ENCODE assay signal across 2 cellular contexts in the genomic region with DNA sequence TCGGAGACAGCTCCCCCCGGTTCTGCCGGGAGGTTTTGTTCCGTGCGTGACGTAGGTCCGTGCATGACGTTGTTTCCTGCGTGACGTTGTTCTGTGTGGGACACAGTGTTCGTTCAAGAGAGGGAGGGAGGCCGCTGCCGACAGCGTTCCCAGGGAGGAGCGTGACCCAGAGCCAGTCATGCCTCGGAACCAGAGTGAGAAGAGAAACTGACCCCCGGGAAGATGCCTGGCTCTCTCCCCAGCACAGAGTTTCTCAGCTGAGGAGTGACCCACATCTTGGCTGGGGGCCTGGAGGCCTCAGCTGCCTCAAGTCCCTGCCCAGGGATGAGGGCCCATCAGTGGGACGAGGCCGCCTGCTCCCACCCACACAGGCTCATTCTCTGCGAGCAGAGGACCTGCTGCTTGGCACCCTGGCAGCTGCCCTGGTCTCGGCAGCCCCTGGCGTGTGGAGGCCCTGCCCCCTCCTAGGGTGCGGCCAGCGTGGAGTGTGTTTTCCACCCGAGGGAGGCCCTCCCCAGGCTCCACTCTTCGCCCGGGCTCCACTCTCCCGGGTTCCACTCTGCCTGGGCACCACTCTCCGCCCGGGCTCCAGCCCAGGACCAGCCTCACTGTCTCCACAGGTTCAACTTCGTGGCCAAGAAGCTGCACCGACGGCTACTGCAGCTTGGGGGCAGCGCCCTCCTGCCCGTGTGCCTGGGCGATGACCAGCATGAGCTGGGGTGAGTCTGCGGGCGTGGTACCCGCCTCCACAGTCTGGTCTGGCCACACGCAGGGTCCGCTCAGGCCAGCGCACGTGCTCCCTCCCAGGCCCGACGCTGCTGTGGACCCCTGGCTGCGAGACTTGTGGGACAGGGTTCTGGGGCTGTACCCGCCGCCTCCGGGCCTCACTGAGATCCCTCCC.
TF ChIP-seq lines count a peak whose summit lies in the region.

No MANE protein-coding gene starts in this region.

TF ChIP-seq in Ishikawa, 13 proteins besides CTCF, POLR2A, EP300 and RAD21:
- TF ChIP-seq ZBTB7A (IDR thresholded peaks at IDR 0.05; ENCODE audit: low read depth) (no peak), TAF1 (IDR thresholded peaks at IDR 0.05; ENCODE audit: low read depth) (no peak), CEBPB (IDR thresholded peaks at IDR 0.05) (no peak), USF1 (IDR thresholded peaks at IDR 0.05) (no peak), FOXM1 (IDR thresholded peaks at IDR 0.05; ENCODE audit: borderline replicate concordance, low read depth) (no peak), NFIC (IDR thresholded peaks at IDR 0.05) (no peak), CREB1 (IDR thresholded peaks at IDR 0.05; ENCODE audit: low read depth) (no peak), EGR1 (IDR thresholded peaks at IDR 0.05) (no peak), TEAD4 (IDR thresholded peaks at IDR 0.05) (no peak), TCF12 (IDR thresholded peaks at IDR 0.05; ENCODE audit: low read depth) (no peak), YY1 (IDR thresholded peaks at IDR 0.05; ENCODE audit: low read depth) (no peak)
- TF ChIP-seq, protein P1, sequence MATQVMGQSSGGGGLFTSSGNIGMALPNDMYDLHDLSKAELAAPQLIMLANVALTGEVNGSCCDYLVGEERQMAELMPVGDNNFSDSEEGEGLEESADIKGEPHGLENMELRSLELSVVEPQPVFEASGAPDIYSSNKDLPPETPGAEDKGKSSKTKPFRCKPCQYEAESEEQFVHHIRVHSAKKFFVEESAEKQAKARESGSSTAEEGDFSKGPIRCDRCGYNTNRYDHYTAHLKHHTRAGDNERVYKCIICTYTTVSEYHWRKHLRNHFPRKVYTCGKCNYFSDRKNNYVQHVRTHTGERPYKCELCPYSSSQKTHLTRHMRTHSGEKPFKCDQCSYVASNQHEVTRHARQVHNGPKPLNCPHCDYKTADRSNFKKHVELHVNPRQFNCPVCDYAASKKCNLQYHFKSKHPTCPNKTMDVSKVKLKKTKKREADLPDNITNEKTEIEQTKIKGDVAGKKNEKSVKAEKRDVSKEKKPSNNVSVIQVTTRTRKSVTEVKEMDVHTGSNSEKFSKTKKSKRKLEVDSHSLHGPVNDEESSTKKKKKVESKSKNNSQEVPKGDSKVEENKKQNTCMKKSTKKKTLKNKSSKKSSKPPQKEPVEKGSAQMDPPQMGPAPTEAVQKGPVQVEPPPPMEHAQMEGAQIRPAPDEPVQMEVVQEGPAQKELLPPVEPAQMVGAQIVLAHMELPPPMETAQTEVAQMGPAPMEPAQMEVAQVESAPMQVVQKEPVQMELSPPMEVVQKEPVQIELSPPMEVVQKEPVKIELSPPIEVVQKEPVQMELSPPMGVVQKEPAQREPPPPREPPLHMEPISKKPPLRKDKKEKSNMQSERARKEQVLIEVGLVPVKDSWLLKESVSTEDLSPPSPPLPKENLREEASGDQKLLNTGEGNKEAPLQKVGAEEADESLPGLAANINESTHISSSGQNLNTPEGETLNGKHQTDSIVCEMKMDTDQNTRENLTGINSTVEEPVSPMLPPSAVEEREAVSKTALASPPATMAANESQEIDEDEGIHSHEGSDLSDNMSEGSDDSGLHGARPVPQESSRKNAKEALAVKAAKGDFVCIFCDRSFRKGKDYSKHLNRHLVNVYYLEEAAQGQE (IDR thresholded peaks at IDR 0.05; ENCODE audit: low read depth): no peak
- TF ChIP-seq, protein P2, sequence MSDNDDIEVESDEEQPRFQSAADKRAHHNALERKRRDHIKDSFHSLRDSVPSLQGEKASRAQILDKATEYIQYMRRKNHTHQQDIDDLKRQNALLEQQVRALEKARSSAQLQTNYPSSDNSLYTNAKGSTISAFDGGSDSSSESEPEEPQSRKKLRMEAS (IDR thresholded peaks at IDR 0.05): no peak

TF ChIP-seq in H1, 55 proteins besides CTCF, POLR2A, EP300 and RAD21:
- TF ChIP-seq, protein P2 (IDR thresholded peaks at IDR 0.05): 0 out of 2 replicates have a peak, but pooled peaks have one; percentile 29
- TF ChIP-seq, protein P3, sequence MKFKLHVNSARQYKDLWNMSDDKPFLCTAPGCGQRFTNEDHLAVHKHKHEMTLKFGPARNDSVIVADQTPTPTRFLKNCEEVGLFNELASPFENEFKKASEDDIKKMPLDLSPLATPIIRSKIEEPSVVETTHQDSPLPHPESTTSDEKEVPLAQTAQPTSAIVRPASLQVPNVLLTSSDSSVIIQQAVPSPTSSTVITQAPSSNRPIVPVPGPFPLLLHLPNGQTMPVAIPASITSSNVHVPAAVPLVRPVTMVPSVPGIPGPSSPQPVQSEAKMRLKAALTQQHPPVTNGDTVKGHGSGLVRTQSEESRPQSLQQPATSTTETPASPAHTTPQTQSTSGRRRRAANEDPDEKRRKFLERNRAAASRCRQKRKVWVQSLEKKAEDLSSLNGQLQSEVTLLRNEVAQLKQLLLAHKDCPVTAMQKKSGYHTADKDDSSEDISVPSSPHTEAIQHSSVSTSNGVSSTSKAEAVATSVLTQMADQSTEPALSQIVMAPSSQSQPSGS (IDR thresholded peaks at IDR 0.05; ENCODE audit: low read length): no peak
